9 cellular contexts compared by ENCODE assay signal in genomic region chr17:72338847-72339790, GRCh38.
DNase-seq lines count a peak whose midpoint lies in the region; ATAC-seq and TF ChIP-seq lines count a peak whose summit lies in the region.
"Had no signal": no experiment of that assay in that cellular context is flagged by ENCODE, and none has a peak within 500 bp of the region (broad histone marks: within the 10 kb centered on the region; RNA-seq: fewer than 3 reads in every experiment).

No MANE protein-coding gene starts in this region.

- ATAC-seq in right lobe of liver = peak; percentile 46 to 74 (median 60)
- ATAC-seq in GM21619 (IDR thresholded peaks at IDR 0.05; ENCODE audit: unreplicated experiment) = no peak
- ATAC-seq in activated naive CD8-positive, alpha-beta T cell treated with anti-CD3 and anti-CD28 coated beads, Interleukin-2, amount 50 U/mL, for 24 hours = no peak

- DNase-seq in AG08395 (ENCODE audit: low spot score) = peak; percentile 92
- DNase-seq in M059J (ENCODE audit: low read depth) = peak; percentile 98
- peak; percentile 87 for DNase-seq in dedifferentiated amniotic fluid mesenchymal stem cell (ENCODE audit: extremely low spot score)
- DNase-seq in right lobe of liver = no peak
- no peak for DNase-seq in activated CD4-positive, CD25-positive, alpha-beta regulatory T cell treated with anti-CD3 and anti-CD28 coated beads, Interleukin-2, amount 50 U/mL, for 72 hours
- DNase-seq in SHP77 (lab: John Stamatoyannopoulos, UW) = no peak
- no peak for DNase-seq in activated naive CD8-positive, alpha-beta T cell treated with anti-CD3 and anti-CD28 coated beads, Interleukin-2, amount 50 U/mL, for 24 hours
- DNase-seq: COR-L47 had no signal

- no peaks in the 10 kb centered on the region for H3K36me3 ChIP-seq in right lobe of liver

- peaks cover 11% of the 10 kb centered on the region for H3K27me3 Mint-ChIP-seq in activated naive CD8-positive, alpha-beta T cell treated with anti-CD3 and anti-CD28 coated beads, Interleukin-2, amount 50 U/mL, for 24 hours

- H3K9me3 Mint-ChIP-seq in activated naive CD8-positive, alpha-beta T cell treated with anti-CD3 and anti-CD28 coated beads, Interleukin-2, amount 50 U/mL, for 24 hours = no peaks in the 10 kb centered on the region

- no peaks in the 10 kb centered on the region for H3K4me1 ChIP-seq in right lobe of liver

- no peak for TF ChIP-seq POLR2A in right lobe of liver (IDR thresholded peaks at IDR 0.05)

- no peaks in the 10 kb centered on the region for H3K36me3 Mint-ChIP-seq in activated naive CD8-positive, alpha-beta T cell treated with anti-CD3 and anti-CD28 coated beads, Interleukin-2, amount 50 U/mL, for 24 hours (ENCODE audit: low read depth)

- intact Hi-C loops in right lobe of liver (cut with DNase I) = no loop called here

- H3K27ac Mint-ChIP-seq in activated naive CD8-positive, alpha-beta T cell treated with anti-CD3 and anti-CD28 coated beads, Interleukin-2, amount 50 U/mL, for 24 hours = no peak overlapping the region

- no peak overlapping the region for H3K4me3 Mint-ChIP-seq in activated naive CD8-positive, alpha-beta T cell treated with anti-CD3 and anti-CD28 coated beads, Interleukin-2, amount 50 U/mL, for 24 hours

- 39% methylated on average over 12 of the region's 12 CpGs for WGBS in right lobe of liver (ENCODE audit: insufficient coverage, low coverage, low lambda C conversion rate, missing lambda C conversion rate)

- H3K4me3 ChIP-seq in right lobe of liver = no peak overlapping the region

- H3K9me3 ChIP-seq in right lobe of liver = no peaks in the 10 kb centered on the region

- no peaks in the 10 kb centered on the region for H3K27me3 ChIP-seq in right lobe of liver

- H3K4me1 Mint-ChIP-seq in activated naive CD8-positive, alpha-beta T cell treated with anti-CD3 and anti-CD28 coated beads, Interleukin-2, amount 50 U/mL, for 24 hours = no peaks in the 10 kb centered on the region

- H3K27ac ChIP-seq in right lobe of liver = no peak overlapping the region

- TF ChIP-seq CTCF in right lobe of liver (IDR thresholded peaks at IDR 0.05) = no peak

Comparison
In these comparisons a context has a peak if more than half of its experiments do, and no peak if none do; other contexts are left out.
1. DNase-seq: peak in AG08395 (single experiment), M059J (single experiment) and dedifferentiated amniotic fluid mesenchymal stem cell (single experiment); none in right lobe of liver (0 of 3), activated CD4-positive, CD25-positive, alpha-beta regulatory T cell treated with anti-CD3 and anti-CD28 coated beads, Interleukin-2, amount 50 U/mL, for 72 hours (single experiment), SHP77 (0 of 2) and activated naive CD8-positive, alpha-beta T cell treated with anti-CD3 and anti-CD28 coated beads, Interleukin-2, amount 50 U/mL, for 24 hours (single experiment).
2. ATAC-seq: peak in right lobe of liver (4 of 4); none in GM21619 (single experiment) and activated naive CD8-positive, alpha-beta T cell treated with anti-CD3 and anti-CD28 coated beads, Interleukin-2, amount 50 U/mL, for 24 hours (single experiment).